Comparison of ENCODE assay signal across 20 cellular contexts in genomic region chr20:35510946-35511735, GRCh38. TPM values are rescaled to one million over a fixed set of nuclear protein-coding genes. Genes with fewer than 3 reads are reported as not detected.
"Had no signal": no experiment of that assay in that cellular context is flagged by ENCODE, and none has a peak within 500 bp of the region (broad histone marks: within the 10 kb centered on the region; RNA-seq: fewer than 3 reads in every experiment).

No MANE protein-coding gene starts in this region.

- H3K27me3 ChIP-seq: esophagus muscularis mucosa, upper lobe of right lung had no signal

- DNase-seq: activated CD4-positive, alpha-beta T cell treated with anti-CD3 and anti-CD28 coated beads, Interleukin-2, amount 10 ng/mL, durations not matched to agents 24 days and 14 days; activated CD8-positive, alpha-beta T cell treated with anti-CD3 and anti-CD28 coated beads for 36 hours; activated naive CD4-positive, alpha-beta T cell treated with anti-CD3 and anti-CD28 coated beads, Interleukin-2, amount 10 ng/mL, durations not matched to agents 7 days and 5 days; activated naive CD8-positive, alpha-beta T cell treated with anti-CD3 and anti-CD28 coated beads, Interleukin-2, amount 50 U/mL, for 24 hours; activated T-cell treated with anti-CD3 and anti-CD28 coated beads, Interleukin-2, amount 50 U/mL, for 4 hours; effector CD8-positive, alpha-beta T cell; left cardiac atrium; stimulated activated CD4-positive, alpha-beta T cell treated with anti-CD3 and anti-CD28 coated beads, Interleukin-4, amount 100 ng/mL, for 1 hour; T1000; upper lobe of right lung had no signal

- H3K4me3 ChIP-seq: esophagus muscularis mucosa, lung, smooth muscle cell, thoracic aorta, upper lobe of right lung had no signal

- H3K9me3 ChIP-seq: esophagus muscularis mucosa, thoracic aorta, upper lobe of right lung had no signal

- H3K4me2 ChIP-seq: smooth muscle cell had no signal

- H2AFZ ChIP-seq: parathyroid adenoma had no signal

- H3K79me2 ChIP-seq: parathyroid adenoma had no signal

- H3K27ac ChIP-seq: esophagus muscularis mucosa, parathyroid adenoma, thoracic aorta, upper lobe of right lung had no signal

- H3K9ac ChIP-seq: parathyroid adenoma had no signal

- ATAC-seq: activated CD8-positive, alpha-beta T cell treated with anti-CD3 and anti-CD28 coated beads for 36 hours; activated naive CD8-positive, alpha-beta T cell treated with anti-CD3 and anti-CD28 coated beads, Interleukin-2, amount 50 U/mL, for 24 hours; activated T-cell treated with anti-CD3 and anti-CD28 coated beads, Interleukin-2, amount 50 U/mL, for 4 hours had no signal

- H3K4me1 ChIP-seq: esophagus muscularis mucosa, parathyroid adenoma, upper lobe of right lung had no signal

RNA-seq across cellular contexts. Expression of gene C20orf173, which starts 18.3 kb away (rescaled TPM):
- total RNA-seq: activated CD4-positive, alpha-beta T cell treated with anti-CD3 and anti-CD28 coated beads, Interleukin-2, amount 10 ng/mL, durations not matched to agents 24 days and 14 days; activated CD8-positive, alpha-beta T cell treated with anti-CD3 and anti-CD28 coated beads for 36 hours; activated T-cell treated with anti-CD3 and anti-CD28 coated beads, Interleukin-2, amount 50 U/mL, for 4 hours; aorta; bronchial epithelial cell; cerebellum; esophagus muscularis mucosa; left cardiac atrium; lung; sciatic nerve; smooth muscle cell; T-helper 1 cell treated with Interleukin-12 subunit alpha and Interleukin-12 subunit beta and Interleukin-4 antibody, amounts not matched to agents 30 ng/mL and 1 ng/mL, for 36 hours; thoracic aorta; upper lobe of right lung had no signal
- polyA plus RNA-seq: aorta, lung, smooth muscle cell had no signal
